ENCODE assay signal across 13 cellular contexts in the genomic region with DNA sequence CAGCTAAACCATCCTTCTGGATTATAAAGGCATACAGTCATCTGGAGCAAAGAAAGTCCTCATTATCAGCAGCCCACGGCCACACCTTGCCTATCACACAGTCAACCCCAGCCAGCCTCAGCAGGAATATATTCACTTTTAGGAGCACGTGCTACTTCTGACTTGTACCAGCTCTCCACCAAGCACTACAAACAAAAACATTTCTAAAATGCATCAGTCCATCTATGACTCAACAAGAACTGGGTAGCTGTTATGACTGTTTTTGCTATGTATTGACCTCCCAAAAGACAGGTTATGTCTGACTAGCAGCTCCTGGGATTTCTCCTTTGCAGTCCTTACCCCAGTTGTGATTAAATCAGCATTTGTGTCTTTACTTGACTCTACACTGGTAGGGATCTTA. TPM values are rescaled to one million over a fixed set of nuclear protein-coding genes. Genes with fewer than 3 reads are reported as not detected.
A peak's percentile ranks its signal among the peaks of the same experiment; 100 is the strongest.
DNase-seq lines count a peak whose midpoint lies in the region; ATAC-seq and TF ChIP-seq lines count a peak whose summit lies in the region.
"Had no signal": no experiment of that assay in that cellular context is flagged by ENCODE, and none has a peak within 500 bp of the region (broad histone marks: within the 10 kb centered on the region; RNA-seq: fewer than 3 reads in every experiment).

No MANE protein-coding gene starts in this region.

- no peaks in the 10 kb centered on the region for H3K27me3 Mint-ChIP-seq in osteocyte (ENCODE audit: unreplicated experiment)

- no peaks in the 10 kb centered on the region for H3K9me3 Mint-ChIP-seq in osteocyte (ENCODE audit: unreplicated experiment)

- H3K27me3 ChIP-seq in SJSA1 (replicated peaks), result no peaks in the 10 kb centered on the region

- H3K4me3 ChIP-seq in AG10803 (ENCODE audit: low read length) (no peak overlapping the region), SJSA1 (no peak overlapping the region), fibroblast of pulmonary artery (replicated peaks; ENCODE audit: low read depth, low read length) (no peak overlapping the region)

- H3K27ac Mint-ChIP-seq in osteocyte (ENCODE audit: unreplicated experiment), result peak overlapping the region; percentile 90

- H3K27ac ChIP-seq in SJSA1, result peak overlapping the region; percentile 83

- no peak overlapping the region for H3K4me3 Mint-ChIP-seq in osteocyte (ENCODE audit: unreplicated experiment)

- peaks cover 50% of the 10 kb centered on the region for H3K4me1 Mint-ChIP-seq in osteocyte (ENCODE audit: unreplicated experiment)

- no peaks in the 10 kb centered on the region for H3K9me3 ChIP-seq in SJSA1 (replicated peaks)

- ATAC-seq in GM19035 (IDR thresholded peaks at IDR 0.05; ENCODE audit: unreplicated experiment) (no peak), GM18861 (IDR thresholded peaks at IDR 0.05; ENCODE audit: unreplicated experiment) (no peak)

- peaks cover 21% of the 10 kb centered on the region for H3K36me3 Mint-ChIP-seq in osteocyte (ENCODE audit: unreplicated experiment)

- TF ChIP-seq CTCF in AG10803 (conservative IDR thresholded peaks at IDR 0.05; ENCODE audit: low read length), result no peak
- TF ChIP-seq CTCF in fibroblast of pulmonary artery (IDR thresholded peaks at IDR 0.05; ENCODE audit: low read length, missing control alignments), result no peak
- no peak for TF ChIP-seq CTCF in osteocyte (IDR thresholded peaks at IDR 0.05)

- peaks cover 45% of the 10 kb centered on the region for H3K4me1 ChIP-seq in SJSA1 (replicated peaks)

- DNase-seq in AG10803 (ENCODE audit: low read depth) (peak; percentile 46), SJSA1 (ENCODE audit: low read depth in 1 of 2, low spot score in 2 of 2) (peak in 1 of 2 experiments; percentile 39), fibroblast of pulmonary artery (ENCODE audit: low read depth) (peak; percentile 59), osteocyte (ENCODE audit: extremely low spot score, unreplicated experiment) (no peak), AG08396 (ENCODE audit: low spot score) (no peak), foreskin melanocyte (no peak)
- DNase-seq: amniotic stem cell; MM.1S; NCI-H774; stimulated activated naive CD4-positive, alpha-beta T cell treated with Interleukin-2 at 50 U/mL for 16 hours; T-helper 1 cell had no signal

- peaks cover 30% of the 10 kb centered on the region for H3K36me3 ChIP-seq in SJSA1

RNA-seq across cellular contexts. Expression of gene NUAK1, which starts 31.2 kb away (rescaled TPM):
- total RNA-seq in SJSA1 (2014; rRNA removed; shearing (Covaris generic)), result 48.9 and 60.6 TPM in 2 replicates
- 20.2 and 21.1 TPM in 2 replicates for total RNA-seq in osteocyte

Comparison
In these comparisons a context has a peak if more than half of its experiments do, and no peak if none do; other contexts are left out.
1. DNase-seq: peak in AG10803 (single experiment) and fibroblast of pulmonary artery (single experiment); none in osteocyte (single experiment), AG08396 (single experiment) and foreskin melanocyte (single experiment).